In genomic region chr10:51861731-51862130, GRCh38 we compare ENCODE assay signal across 18 cellular contexts.
DNase-seq lines count a peak whose midpoint lies in the region; ATAC-seq and TF ChIP-seq lines count a peak whose summit lies in the region.
"Had no signal": no experiment of that assay in that cellular context is flagged by ENCODE, and none has a peak within 500 bp of the region (broad histone marks: within the 10 kb centered on the region; RNA-seq: fewer than 3 reads in every experiment).

No MANE protein-coding gene starts in this region.

- no peak for DNase-seq in stimulated activated naive CD8-positive, alpha-beta T cell treated with anti-CD3 and anti-CD28 coated beads, Interleukin-15, amount 100 ng/mL, for 72 hours
- no peak for DNase-seq in stimulated activated naive CD8-positive, alpha-beta T cell treated with anti-CD3 and anti-CD28 coated beads, Interleukin-15, Interleukin-2, amounts not matched to agents 100 U/mL and 50 U/mL, for 24 hours
- peak; percentile 50 for DNase-seq in chondrocyte (ENCODE audit: low spot score)
- DNase-seq in psoas muscle, result peak; percentile 66 to 84
- no peak for DNase-seq in stimulated activated CD8-positive, alpha-beta memory T cell treated with anti-CD3 and anti-CD28 coated beads, Interleukin-4, amount 100 ng/mL, for 48 hours
- DNase-seq in kidney glomerular epithelial cell (lab: John Stamatoyannopoulos, UW), result no peak
- no peak for DNase-seq in stimulated activated CD4-positive, alpha-beta T cell treated with anti-CD3 and anti-CD28 coated beads, Interleukin-12 subunit alpha, Interleukin-12 subunit beta, amount 100 ng/mL, for 4 hours
- DNase-seq: COR-L47, EL, HFFc6, KG1, NCI-H1048, NCI-H2081 treated with DMSO at 0.1 percent for 48 hours, NCI-H2227 treated with DMSO at 0.1 percent for 48 hours, PC-9 had no signal

- H3K4me1 Mint-ChIP-seq in stimulated activated naive CD8-positive, alpha-beta T cell treated with anti-CD3 and anti-CD28 coated beads, Interleukin-15, amount 100 ng/mL, for 72 hours, result no peaks in the 10 kb centered on the region
- H3K4me1 Mint-ChIP-seq in chondrocyte (ENCODE audit: low read depth), result peaks cover 12% of the 10 kb centered on the region
- H3K4me1 Mint-ChIP-seq: CD14-positive monocyte had no signal

- 24 to 53% (median 27%) methylated on average over 4 of the region's 4 CpGs for WGBS in psoas muscle, 3 donors

- H3K27me3 ChIP-seq in psoas muscle (ENCODE audit: insufficient read depth in 3 of 3, low read length in 2 of 3), result no peaks in the 10 kb centered on the region
- H3K27me3 ChIP-seq: SJSA1 had no signal

- H3K36me3 ChIP-seq in psoas muscle (ENCODE audit: insufficient read depth in 1 of 2, low read depth in 1 of 2), result no peaks in the 10 kb centered on the region
- H3K36me3 ChIP-seq: SJSA1 had no signal

- peaks cover 33% of the 10 kb centered on the region for H3K4me1 ChIP-seq in psoas muscle
- H3K4me1 ChIP-seq: SJSA1 had no signal

- no peak overlapping the region for H3K4me3 Mint-ChIP-seq in stimulated activated naive CD8-positive, alpha-beta T cell treated with anti-CD3 and anti-CD28 coated beads, Interleukin-15, amount 100 ng/mL, for 72 hours
- H3K4me3 Mint-ChIP-seq in chondrocyte (ENCODE audit: unreplicated experiment), result no peak overlapping the region
- H3K4me3 Mint-ChIP-seq: CD14-positive monocyte, HFFc6 had no signal

- H3K27ac Mint-ChIP-seq in stimulated activated naive CD8-positive, alpha-beta T cell treated with anti-CD3 and anti-CD28 coated beads, Interleukin-15, amount 100 ng/mL, for 72 hours, result no peak overlapping the region
- no peak overlapping the region for H3K27ac Mint-ChIP-seq in chondrocyte (ENCODE audit: unreplicated experiment)
- H3K27ac Mint-ChIP-seq: CD14-positive monocyte, HFFc6 had no signal

- H3K4me3 ChIP-seq in psoas muscle, result no peak overlapping the region
- H3K4me3 ChIP-seq: PC-9, SJSA1 had no signal

- no peaks in the 10 kb centered on the region for H3K27me3 Mint-ChIP-seq in stimulated activated naive CD8-positive, alpha-beta T cell treated with anti-CD3 and anti-CD28 coated beads, Interleukin-15, amount 100 ng/mL, for 72 hours
- no peaks in the 10 kb centered on the region for H3K27me3 Mint-ChIP-seq in chondrocyte (ENCODE audit: low read depth)

- H3K9me3 Mint-ChIP-seq in stimulated activated naive CD8-positive, alpha-beta T cell treated with anti-CD3 and anti-CD28 coated beads, Interleukin-15, amount 100 ng/mL, for 72 hours, result no peaks in the 10 kb centered on the region
- H3K9me3 Mint-ChIP-seq in chondrocyte (ENCODE audit: low read depth), result no peaks in the 10 kb centered on the region
- H3K9me3 Mint-ChIP-seq: HFFc6 had no signal

- TF ChIP-seq CTCF in chondrocyte (IDR thresholded peaks at IDR 0.05) (no peak), psoas muscle (IDR thresholded peaks at IDR 0.05) (no peak)

- intact Hi-C loops in psoas muscle (cut with DNase I), result no loop called here

- H3K9me3 ChIP-seq in psoas muscle, result no peaks in the 10 kb centered on the region
- H3K9me3 ChIP-seq: SJSA1 had no signal

- no peaks in the 10 kb centered on the region for H3K36me3 Mint-ChIP-seq in chondrocyte (ENCODE audit: low read depth)
- H3K36me3 Mint-ChIP-seq: CD14-positive monocyte had no signal

- peak; percentile 40 for ATAC-seq in stimulated activated naive CD8-positive, alpha-beta T cell treated with anti-CD3 and anti-CD28 coated beads, Interleukin-15, amount 100 ng/mL, for 72 hours
- no peak for ATAC-seq in stimulated activated naive CD8-positive, alpha-beta T cell treated with anti-CD3 and anti-CD28 coated beads, Interleukin-15, Interleukin-2, amounts not matched to agents 100 U/mL and 50 U/mL, for 24 hours
- peak; percentile 88 to 94 (median 92) for ATAC-seq in psoas muscle
- ATAC-seq: HepG2 had no signal

- H3K27ac ChIP-seq in psoas muscle, result peak overlapping the region; percentile 78
- H3K27ac ChIP-seq: PC-9, SJSA1 had no signal

Comparison
In these comparisons a context has a peak if more than half of its experiments do, and no peak if none do; other contexts are left out.
1. DNase-seq: peak in chondrocyte (single experiment) and psoas muscle (2 of 2); none in stimulated activated naive CD8-positive, alpha-beta T cell treated with anti-CD3 and anti-CD28 coated beads, Interleukin-15, amount 100 ng/mL, for 72 hours (0 of 2), stimulated activated naive CD8-positive, alpha-beta T cell treated with anti-CD3 and anti-CD28 coated beads, Interleukin-15, Interleukin-2, amounts not matched to agents 100 U/mL and 50 U/mL, for 24 hours (single experiment), stimulated activated CD8-positive, alpha-beta memory T cell treated with anti-CD3 and anti-CD28 coated beads, Interleukin-4, amount 100 ng/mL, for 48 hours (single experiment), kidney glomerular epithelial cell (single experiment) and stimulated activated CD4-positive, alpha-beta T cell treated with anti-CD3 and anti-CD28 coated beads, Interleukin-12 subunit alpha, Interleukin-12 subunit beta, amount 100 ng/mL, for 4 hours (single experiment).